ENCODE assay signal across 28 cellular contexts in the genomic region with DNA sequence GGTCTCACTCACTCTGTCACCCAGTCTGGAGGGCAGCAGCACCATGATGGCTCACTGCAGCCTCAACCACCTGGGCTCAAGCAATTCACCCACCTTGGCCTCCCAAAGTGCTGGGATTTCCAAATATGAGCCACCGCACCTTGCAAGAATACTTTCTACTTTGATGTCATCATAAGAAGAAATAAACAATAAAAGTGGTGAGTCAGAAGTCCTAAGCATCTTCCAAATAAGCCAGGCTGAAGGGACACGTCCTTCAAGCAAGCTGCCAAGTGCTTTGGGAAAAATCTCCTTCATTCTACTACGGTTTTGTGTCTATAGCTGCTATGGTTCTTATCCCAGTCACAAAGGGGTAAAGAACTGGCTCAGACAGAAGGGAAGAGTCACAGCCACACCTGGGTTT. TPM values are rescaled to one million over a fixed set of nuclear protein-coding genes. Genes with fewer than 3 reads are reported as not detected.
DNase-seq lines count a peak whose midpoint lies in the region; ATAC-seq, FAIRE-seq and TF ChIP-seq lines count a peak whose summit lies in the region.
"Had no signal": no experiment of that assay in that cellular context is flagged by ENCODE, and none has a peak within 500 bp of the region (broad histone marks: within the 10 kb centered on the region; RNA-seq: fewer than 3 reads in every experiment).

No MANE protein-coding gene starts in this region.

- H3K4me1 ChIP-seq in A549 (peaks cover 8% of the 10 kb centered on the region; the same call in 2 of the 3 replicates), esophagus muscularis mucosa (peaks cover 0 to under 1% (median under 1%) of the 10 kb centered on the region in 4 donors)

- TF ChIP-seq CTCF in A549 (IDR thresholded peaks at IDR 0.05) (no peak), fibroblast of mammary gland (conservative IDR thresholded peaks at IDR 0.05; ENCODE audit: control insufficient read depth, insufficient read depth, low read depth, low read length) (no peak), esophagus muscularis mucosa (IDR thresholded peaks at IDR 0.05) (no peak)

- CTCF ChIA-PET in A549 (lab: Yijun Ruan, JAX), result interaction anchor here (1.2 to 2.4 kb wide), 4 partner anchors 10 to 102 kb away, joined by 5 to 13 read pairs (median 6); a partner anchor contains a TSS

- no peak for TF ChIP-seq EP300 in A549 (IDR thresholded peaks at IDR 0.05)
- no peak for TF ChIP-seq EP300 in esophagus muscularis mucosa (IDR thresholded peaks at IDR 0.05)

- H3K4me2 ChIP-seq in A549, result 0 out of 3 replicates have a peak overlapping the region, but pooled peaks have one; percentile 9
- H3K4me2 ChIP-seq: GM23338, SK-N-SH had no signal

- no peaks in the 10 kb centered on the region for H3K36me3 ChIP-seq in esophagus muscularis mucosa

- 11% methylated on average over 3 of the region's 3 CpGs for WGBS in A549 (ENCODE audit: missing lambda C conversion rate)
- 55% methylated on average over 3 of the region's 3 CpGs for WGBS in esophagus muscularis mucosa

- ATAC-seq in A549 (no peak; a peak in 1 of 6 replicates), GM19351 (IDR thresholded peaks at IDR 0.05; ENCODE audit: unreplicated experiment) (no peak)
- ATAC-seq: GM23338, HCT116, Panc1 had no signal

- no peak overlapping the region for H3K27ac ChIP-seq in A549
- no peak overlapping the region for H3K27ac ChIP-seq in esophagus muscularis mucosa (replicated peaks in 1 of 4)

- DNase-seq in A549 (ENCODE audit: low read depth in 1 of 2, low spot score in 1 of 2), result peak in 1 of 2 experiments; percentile 52
- DNase-seq in HCEC 1CT, result peak; percentile 53
- peak; percentile 28 for DNase-seq in amniotic epithelial cell (ENCODE audit: low read depth)
- peak; percentile 35 for DNase-seq in fibroblast of mammary gland (ENCODE audit: low read depth)
- DNase-seq in NCI-H1694 treated with DMSO at 0.1 percent for 48 hours (lab: John Stamatoyannopoulos, UW), result no peak
- no peak for DNase-seq in activated gamma-delta T cell treated with Interleukin-2 at 50 U/mL for 16 hours
- no peak for DNase-seq in esophagus muscularis mucosa (ENCODE audit: extremely low spot score)
- DNase-seq: CD4-positive, alpha-beta T cell; COR-L47; DMS 273 treated with DMSO at 0.1 percent for 48 hours; DND-41; Kasumi-1; MM.1S; NCI-H1092; NCI-H1436; NCI-H1930; NCI-H2227 treated with DMSO at 0.1 percent for 48 hours; NCI-H510A; NCI-H748 treated with DMSO at 0.1 percent for 48 hours; SIG-M5; SK-N-SH had no signal

- TF ChIP-seq POLR2A in A549 (IDR thresholded peaks at IDR 0.05; ENCODE audit: low read length), result no peak
- TF ChIP-seq POLR2A in esophagus muscularis mucosa (IDR thresholded peaks at IDR 0.05; ENCODE audit: low read depth), result no peak

- peak; percentile 39 for FAIRE-seq in A549 (lab: Jason Lieb, UNC)
- FAIRE-seq: A204.1, G401.6, GM12892 had no signal

- H3K27me3 ChIP-seq in esophagus muscularis mucosa, result peaks cover 0 to 9% (median 0%) of the 10 kb centered on the region in 4 donors

- H3K4me3 ChIP-seq in A549, result no peak overlapping the region
- no peak overlapping the region for H3K4me3 ChIP-seq in fibroblast of mammary gland (ENCODE audit: control insufficient read depth, low read depth, low read length)
- no peak overlapping the region for H3K4me3 ChIP-seq in esophagus muscularis mucosa
- H3K4me3 ChIP-seq: GM23338 had no signal

- POLR2A ChIA-PET in A549 (lab: Yijun Ruan, JAX), result no interaction called here

- no peaks in the 10 kb centered on the region for H3K9me3 ChIP-seq in A549
- no peaks in the 10 kb centered on the region for H3K9me3 ChIP-seq in esophagus muscularis mucosa
- H3K9me3 ChIP-seq: SK-N-SH had no signal

- TF ChIP-seq RAD21 in A549 (conservative IDR thresholded peaks at IDR 0.05 in 1 of 2, IDR thresholded peaks at IDR 0.05 in 1 of 2), result no peak

- intact Hi-C loops in esophagus muscularis mucosa (cut with DNase I), result no loop called here

TF ChIP-seq in A549, 52 proteins besides CTCF, POLR2A, EP300 and RAD21:
- TF ChIP-seq EHF (CRISPR knock-in tag; IDR thresholded peaks at IDR 0.05) (no peak), FOSL2 (IDR thresholded peaks at IDR 0.05) (no peak), FOSL2 (CRISPR knock-in tag; IDR thresholded peaks at IDR 0.05) (peak; percentile 15; the same call in 1 of the 2 replicates)
- TF ChIP-seq, protein P1, sequence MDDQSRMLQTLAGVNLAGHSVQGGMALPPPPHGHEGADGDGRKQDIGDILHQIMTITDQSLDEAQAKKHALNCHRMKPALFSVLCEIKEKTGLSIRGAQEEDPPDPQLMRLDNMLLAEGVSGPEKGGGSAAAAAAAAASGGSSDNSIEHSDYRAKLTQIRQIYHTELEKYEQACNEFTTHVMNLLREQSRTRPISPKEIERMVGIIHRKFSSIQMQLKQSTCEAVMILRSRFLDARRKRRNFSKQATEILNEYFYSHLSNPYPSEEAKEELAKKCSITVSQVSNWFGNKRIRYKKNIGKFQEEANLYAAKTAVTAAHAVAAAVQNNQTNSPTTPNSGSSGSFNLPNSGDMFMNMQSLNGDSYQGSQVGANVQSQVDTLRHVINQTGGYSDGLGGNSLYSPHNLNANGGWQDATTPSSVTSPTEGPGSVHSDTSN (IDR thresholded peaks at IDR 0.05), result no peak

RNA-seq across cellular contexts. Expression of a gene that starts 20.3 kb away (rescaled TPM):
- polyA plus RNA-seq in A549 (2011; rRNA removed), result 8.7 and 10.0 TPM in 2 replicates
- polyA plus RNA-seq in A549 (2012; cell fraction: cytosol; rRNA removed), result 6.6 and 9.3 TPM in 2 replicates
- polyA plus RNA-seq in A549 (2012; cell fraction: nucleus; rRNA removed), result 5.5 and 7.5 TPM in 2 replicates
- 10.9 to 12.0 TPM (median 11.5 TPM) in 3 replicates for polyA plus RNA-seq in A549 (2017; fragmentation: RNase III; extraction: RNeasy Plus Mini Kit Qiagen cat#74134 plus additional on column Dnase treatment)
- polyA minus RNA-seq in A549 (2011; rRNA and poly(A)+ RNA removed), result 11.9 and 13.5 TPM in 2 replicates
- under 1 TPM in 2 of 4 donors, not detected in 2; 0.13 to 0.23 TPM for total RNA-seq in esophagus muscularis mucosa

RNA-seq across cellular contexts. Expression of a gene that starts 48.1 kb away (rescaled TPM):
- polyA plus RNA-seq in A549 (2011; rRNA removed), result 7.8 and 12.2 TPM in 2 replicates
- polyA plus RNA-seq in A549 (2012; cell fraction: cytosol; rRNA removed), result 14.5 and 17.4 TPM in 2 replicates
- 30.8 and 32.3 TPM in 2 replicates for polyA plus RNA-seq in A549 (2012; cell fraction: nucleus; rRNA removed)
- polyA plus RNA-seq in A549 (2017; fragmentation: RNase III; extraction: RNeasy Plus Mini Kit Qiagen cat#74134 plus additional on column Dnase treatment), result 10.6 to 13.3 TPM (median 11.8 TPM) in 3 replicates
- polyA minus RNA-seq in A549 (2011; rRNA and poly(A)+ RNA removed), result 10.5 and 12.9 TPM in 2 replicates
- total RNA-seq in esophagus muscularis mucosa, result 1 to 10 TPM in 2 of 4 donors, under 1 TPM in 2; 0.19 to 1.5 (median 1.0) TPM

RNA-seq across cellular contexts. Expression of a gene that starts 57.0 kb away (rescaled TPM):
- polyA plus RNA-seq in A549 (2011; rRNA removed), result 154 and 165 TPM in 2 replicates
- polyA plus RNA-seq in A549 (2012; cell fraction: cytosol; rRNA removed), result 89.1 and 107 TPM in 2 replicates
- 30.4 and 35.7 TPM in 2 replicates for polyA plus RNA-seq in A549 (2012; cell fraction: nucleus; rRNA removed)
- 151 to 158 TPM (median 156 TPM) in 3 replicates for polyA plus RNA-seq in A549 (2017; fragmentation: RNase III; extraction: RNeasy Plus Mini Kit Qiagen cat#74134 plus additional on column Dnase treatment)
- polyA minus RNA-seq in A549 (2011; rRNA and poly(A)+ RNA removed), result 13.0 and 13.7 TPM in 2 replicates
- 10 to 100 TPM; 16.1 to 29.5 (median 21.4) TPM for total RNA-seq in esophagus muscularis mucosa

Comparison
In these comparisons a context has a peak if more than half of its experiments do, and no peak if none do; other contexts are left out.
1. DNase-seq: peak in HCEC 1CT (single experiment), amniotic epithelial cell (single experiment) and fibroblast of mammary gland (single experiment); none in NCI-H1694 treated with DMSO at 0.1 percent for 48 hours (single experiment), activated gamma-delta T cell treated with Interleukin-2 at 50 U/mL for 16 hours (single experiment) and esophagus muscularis mucosa (single experiment).